ENCODE assay signal across 26 cellular contexts in genomic region chr21:45725844-45726200, GRCh38.
"Had no signal": no experiment of that assay in that cellular context is flagged by ENCODE, and none has a peak within 500 bp of the region (broad histone marks: within the 10 kb centered on the region; RNA-seq: fewer than 3 reads in every experiment).

No MANE protein-coding gene starts in this region.

- H3K36me3 Mint-ChIP-seq: memory B cell, mesothelial cell of epicardium, naive B cell, type B pancreatic cell had no signal

- ATAC-seq: left lobe of liver, mucosa of descending colon had no signal

- H3K4me1 ChIP-seq: esophagus squamous epithelium, parathyroid adenoma, right lobe of liver, stomach, thyroid gland had no signal

- H3K27me3 Mint-ChIP-seq: dendritic cell treated with granulocyte-macrophage colony-stimulating factor and Interleukin-4, amounts not matched to agents 40 ng/mL and 50 ng/mL, for 4 days; type B pancreatic cell had no signal

- H3K36me3 ChIP-seq: esophagus squamous epithelium, neutrophil, right lobe of liver, stomach, thyroid gland had no signal

- H3K27me3 ChIP-seq: esophagus squamous epithelium, neutrophil, right lobe of liver, stomach, thyroid gland had no signal

- H3K27ac ChIP-seq: esophagus squamous epithelium, neutrophil, parathyroid adenoma, right lobe of liver, stomach, thyroid gland had no signal

- H3K27ac Mint-ChIP-seq: dendritic cell treated with granulocyte-macrophage colony-stimulating factor and Interleukin-4, amounts not matched to agents 40 ng/mL and 50 ng/mL, for 4 days; memory B cell; mesothelial cell of epicardium; nephron progenitor cell; progenitor cell of endocrine pancreas; type B pancreatic cell had no signal

- H3K4me3 ChIP-seq: esophagus squamous epithelium, lung, mucosa of descending colon, right lobe of liver, stomach, thyroid gland had no signal

- H3K9ac ChIP-seq: parathyroid adenoma had no signal

- H3K9me3 Mint-ChIP-seq: dendritic cell treated with granulocyte-macrophage colony-stimulating factor and Interleukin-4, amounts not matched to agents 40 ng/mL and 50 ng/mL, for 4 days; memory B cell; mesothelial cell of epicardium; naive B cell; nephron progenitor cell; type B pancreatic cell had no signal

- FAIRE-seq: endothelial cell of umbilical vein, keratinocyte, small intestine, urothelium cell line had no signal

- H2AFZ ChIP-seq: parathyroid adenoma had no signal

- H3K4me1 Mint-ChIP-seq: memory B cell, naive B cell had no signal

- H3K9me3 ChIP-seq: esophagus squamous epithelium, mucosa of descending colon, neutrophil, right lobe of liver, stomach, thyroid gland had no signal

- H3K4me3 Mint-ChIP-seq: dendritic cell treated with granulocyte-macrophage colony-stimulating factor and Interleukin-4, amounts not matched to agents 40 ng/mL and 50 ng/mL, for 4 days; memory B cell; mesothelial cell of epicardium; naive B cell; nephron progenitor cell; type B pancreatic cell had no signal

- DNase-seq: effector CD8-positive, alpha-beta T cell; esophagus squamous epithelium; foreskin melanocyte; head of caudate nucleus; naive B cell; nephron progenitor cell; right lobe of liver; small intestine; stimulated activated CD4-positive, alpha-beta T cell treated with anti-CD3 and anti-CD28 coated beads, Interleukin-15, amount 100 ng/mL, for 24 hours; stimulated activated CD4-positive, alpha-beta T cell treated with anti-CD3 and anti-CD28 coated beads, Interleukin-2, amount 100 ng/mL, for 48 hours; stimulated activated naive CD4-positive, alpha-beta T cell treated with Interleukin-2 at 50 U/mL for 16 hours; stomach; thyroid gland had no signal
